8 cellular contexts compared by ENCODE assay signal in the genomic region with DNA sequence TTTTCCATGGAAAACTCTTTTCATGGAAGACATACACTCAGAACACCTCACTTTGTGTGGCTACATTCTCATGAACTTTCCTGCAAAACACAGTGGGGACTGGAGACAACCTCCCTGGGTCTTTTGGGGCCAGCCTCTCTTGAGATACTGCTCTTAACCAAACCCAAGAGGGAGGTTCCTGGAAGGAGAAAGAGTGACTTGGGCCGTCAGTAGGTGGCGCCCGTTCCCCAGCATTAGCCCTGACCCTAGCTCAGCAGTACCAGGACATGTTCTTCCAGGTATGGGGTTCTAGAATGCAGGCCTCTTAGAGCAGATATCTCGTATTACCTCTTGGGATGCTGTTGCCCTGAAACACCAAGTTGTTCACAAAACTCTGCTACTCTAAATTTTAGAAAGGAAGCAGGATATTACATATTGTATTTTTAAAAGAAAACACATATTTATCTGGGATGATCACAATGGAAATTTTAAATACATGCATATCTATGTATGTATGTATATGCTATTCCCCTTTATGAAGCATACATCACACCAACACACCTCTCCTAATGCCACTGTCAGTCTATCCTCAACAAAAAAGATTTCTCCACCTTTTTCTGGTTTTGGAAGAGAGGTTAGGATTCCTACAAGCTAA. TPM values are rescaled to one million over a fixed set of nuclear protein-coding genes. Genes with fewer than 3 reads are reported as not detected.
DNase-seq lines count a peak whose midpoint lies in the region; ATAC-seq and TF ChIP-seq lines count a peak whose summit lies in the region.

No MANE protein-coding gene starts in this region.

- no peaks in the 10 kb centered on the region for H3K36me3 Mint-ChIP-seq in natural killer cell

- no peaks in the 10 kb centered on the region for H3K36me3 ChIP-seq in stomach

- TF ChIP-seq POLR2A in stomach (IDR thresholded peaks at IDR 0.05): no peak

- 0 to 9% (median 3%) methylated on average over 4 of the region's 4 CpGs for WGBS in stomach, 5 donors

- no peaks in the 10 kb centered on the region for H3K9me3 ChIP-seq in stomach

- peaks cover 9 to 19% of the 10 kb centered on the region in 2 donors for H3K27me3 Mint-ChIP-seq in natural killer cell (ENCODE audit: low read depth in 2 of 2)

- no peaks in the 10 kb centered on the region for H3K9me3 Mint-ChIP-seq in natural killer cell

- no peak overlapping the region for H3K27ac Mint-ChIP-seq in natural killer cell

- no peak overlapping the region for H3K27ac ChIP-seq in stomach

- H3K4me3 ChIP-seq in epithelial cell of esophagus (ENCODE audit: low read length) (no peak overlapping the region), stomach (no peak overlapping the region)

- no peak for TF ChIP-seq EP300 in stomach (IDR thresholded peaks at IDR 0.05)

- H3K4me3 Mint-ChIP-seq in natural killer cell: no peak overlapping the region

- peak; percentile 69 for DNase-seq in COR-L47 (lab: John Stamatoyannopoulos, UW)
- peak; percentile 23 for DNase-seq in NCI-H82 treated with DMSO at 0.1 percent for 48 hours (lab: John Stamatoyannopoulos, UW; ENCODE audit: unreplicated experiment)
- peak; percentile 32 to 52 (median 43) for DNase-seq in activated CD8-positive, alpha-beta memory T cell treated with anti-CD3 and anti-CD28 coated beads for 48 hours (ENCODE audit: low read depth in 2 of 3, low spot score in 2 of 3)
- DNase-seq in epithelial cell of esophagus (ENCODE audit: low read depth): peak; percentile 84
- DNase-seq in natural killer cell: peak; percentile 26
- peak; percentile 82 for DNase-seq in stomach

- peaks cover 0 to 4% (median 0%) of the 10 kb centered on the region in 4 donors for H3K4me1 ChIP-seq in stomach

- TF ChIP-seq CTCF in epithelial cell of esophagus (IDR thresholded peaks at IDR 0.05; ENCODE audit: insufficient read depth, low read depth, low read length, missing control alignments) (peak; percentile 97), natural killer cell (IDR thresholded peaks at IDR 0.05) (peak; percentile 57), stomach (IDR thresholded peaks at IDR 0.05) (peak in 5 of 7 experiments; percentile 72 to 84 (median 79))

- intact Hi-C loops in natural killer cell (cut with micrococcal nuclease) (no loop called here), stomach (cut with DNase I; ENCODE audit: low total_unique reads) (no loop called here)

- H3K27me3 ChIP-seq in stomach: no peaks in the 10 kb centered on the region

- no peaks in the 10 kb centered on the region for H3K4me1 Mint-ChIP-seq in natural killer cell

- ATAC-seq in GM19438 (IDR thresholded peaks at IDR 0.05; ENCODE audit: low read depth, unreplicated experiment) (peak; percentile 92), HG03460 (IDR thresholded peaks at IDR 0.05; ENCODE audit: unreplicated experiment) (peak; percentile 94), natural killer cell (peak in 2 of 3 donors; percentile 60 to 78)

RNA-seq across cellular contexts. Expression of gene GLIS3, which starts 15.8 kb away (rescaled TPM):
- total RNA-seq in natural killer cell: under 1 TPM; 0.09 to 0.31 (median 0.30) TPM
- 10 to 100 TPM in 3 of 5 donors, 1 to 10 TPM in 1, not detected in 1; 6.7 to 37.3 (median 20.4) TPM for total RNA-seq in stomach
- 1 to 10 TPM in 2 of 3 donors, under 1 TPM in 1; 0.68 to 2.0 (median 1.7) TPM for polyA plus RNA-seq in stomach

Comparison
In these comparisons a context has a peak if more than half of its experiments do, and no peak if none do; other contexts are left out.
1. DNase-seq: peak in every context shown above with its lines; median percentile 84 in epithelial cell of esophagus; 82 in stomach; 69 in COR-L47; 43 in activated CD8-positive, alpha-beta memory T cell treated with anti-CD3 and anti-CD28 coated beads for 48 hours; 26 in natural killer cell; 23 in NCI-H82 treated with DMSO at 0.1 percent for 48 hours.